8 cellular contexts compared by ENCODE assay signal in the genomic region with DNA sequence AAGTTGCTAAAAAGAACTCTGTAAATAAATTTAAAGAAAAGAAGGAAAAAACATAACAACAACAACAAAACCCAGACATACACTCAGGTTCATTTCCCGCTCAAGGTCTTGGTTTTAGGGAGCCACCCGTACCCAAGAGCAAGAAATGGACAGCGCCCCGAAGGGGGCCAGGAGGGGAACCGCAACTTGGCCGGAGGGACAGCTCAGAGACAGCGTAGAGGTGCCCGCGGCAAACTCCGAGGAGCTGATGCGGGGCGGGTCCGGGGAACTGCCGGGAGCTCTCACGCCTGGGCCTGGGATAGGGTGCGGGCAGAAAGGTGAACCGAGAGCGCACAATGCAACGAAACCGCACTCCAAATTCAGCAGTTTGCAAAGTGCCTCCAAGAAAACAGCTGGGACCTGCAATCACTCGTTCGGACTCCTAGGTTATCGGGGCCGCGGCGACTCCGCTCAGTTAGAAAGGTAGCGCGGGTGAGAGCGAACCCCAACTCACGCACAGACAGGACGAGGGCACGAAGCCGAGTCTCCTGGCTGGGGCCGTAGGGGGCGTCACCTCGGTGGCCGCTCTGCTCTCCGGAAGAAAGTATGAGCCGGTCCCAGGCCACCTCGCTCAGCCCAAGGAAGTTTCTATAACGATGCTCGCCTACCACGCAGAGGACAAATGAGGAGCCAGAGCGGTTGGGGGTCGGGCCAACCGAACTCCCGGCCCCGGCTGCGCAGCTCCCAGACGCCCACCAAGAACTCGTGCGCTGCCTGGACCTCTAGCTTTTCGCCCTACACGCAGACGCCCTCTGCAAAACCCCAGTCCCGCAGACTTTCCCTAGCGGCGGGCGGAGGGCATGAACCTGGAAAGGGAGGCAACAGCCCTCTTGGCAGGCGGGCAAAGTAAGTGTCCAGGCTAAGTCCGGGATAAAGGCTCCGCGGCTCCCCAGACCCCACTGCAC.
DNase-seq lines count a peak whose midpoint lies in the region; ATAC-seq and TF ChIP-seq lines count a peak whose summit lies in the region.

No MANE protein-coding gene starts in this region.

- no peaks in the 10 kb centered on the region for H3K36me3 ChIP-seq in HEK293 (ENCODE audit: control insufficient read depth in 2 of 2, insufficient read depth in 1 of 2, low read length in 2 of 2)

- DNase-seq in AG08396 (ENCODE audit: low spot score) (peak; percentile 58), foreskin fibroblast (peak; percentile 32 to 72), nephron progenitor cell (peak; percentile 72), hippocampal formation (lab: John Stamatoyannopoulos, UW) (no peak)
- DNase-seq in activated T-cell treated with anti-CD3 and anti-CD28 coated beads, Interleukin-2, amount 50 U/mL, for 1 hour: peak; percentile 42

- peak overlapping the region; percentile 62; the same call in 1 of the 2 replicates for H3K27ac ChIP-seq in HEK293 (ENCODE audit: extremely low read depth, low read depth, low read length)

- H3K27ac Mint-ChIP-seq in nephron progenitor cell: peak overlapping the region; percentile 16

- no peaks in the 10 kb centered on the region for H3K36me3 Mint-ChIP-seq in nephron progenitor cell (ENCODE audit: low read depth)

- peaks cover 16% of the 10 kb centered on the region for H3K27me3 Mint-ChIP-seq in nephron progenitor cell (ENCODE audit: low read depth, poor library complexity)

- H3K4me3 ChIP-seq in HEK293 (ENCODE audit: low read depth, low read length) (peak overlapping the region; percentile 51), foreskin fibroblast (ENCODE audit: low read depth in 1 of 2, low read length in 2 of 2) (peak overlapping the region; percentile 52 to 84)

- ATAC-seq in GM21737 (IDR thresholded peaks at IDR 0.05; ENCODE audit: unreplicated experiment): no peak
- no peak for ATAC-seq in HG02885 (IDR thresholded peaks at IDR 0.05; ENCODE audit: poor library complexity, unreplicated experiment)

- peak; percentile 46 for TF ChIP-seq CTCF in HEK293 (tag by site-specific recombination; IDR thresholded peaks at IDR 0.05)
- TF ChIP-seq CTCF in foreskin fibroblast (IDR thresholded peaks at IDR 0.05; ENCODE audit: low read depth, low read length): peak; percentile 28
- peak; percentile 25 for TF ChIP-seq CTCF in nephron progenitor cell (IDR thresholded peaks at IDR 0.05)

- POLR2A ChIA-PET in HEK293 (lab: Yijun Ruan, JAX): no interaction called here

- no peaks in the 10 kb centered on the region for H3K4me1 ChIP-seq in HEK293 (ENCODE audit: control insufficient read depth, insufficient read depth, low read length)

- H3K9me3 Mint-ChIP-seq in nephron progenitor cell: no peaks in the 10 kb centered on the region

- H3K9me3 ChIP-seq in HEK293 (ENCODE audit: control insufficient read depth, insufficient read depth, low read depth, low read length): no peaks in the 10 kb centered on the region

- H3K4me3 Mint-ChIP-seq in nephron progenitor cell: peak overlapping the region; percentile 89

- H3K4me1 Mint-ChIP-seq in nephron progenitor cell: peaks cover 43% of the 10 kb centered on the region

- CTCF ChIA-PET in HEK293 (lab: Yijun Ruan, JAX): interaction anchor here (0.6 to 0.7 kb wide), 4 partner anchors 45 to 978 kb away, joined by 3 to 4 read pairs (median 4); no protein-coding TSS in a partner anchor

TF ChIP-seq in HEK293, 187 proteins besides CTCF, POLR2A, EP300 and RAD21:
- no peak for TF ChIP-seq ZIC2 (tag by site-specific recombination; IDR thresholded peaks at IDR 0.05)
- peak; percentile 61 for TF ChIP-seq ZFP3 (tag by site-specific recombination; IDR thresholded peaks at IDR 0.05; ENCODE audit: low read depth)
- peak; percentile 80 for TF ChIP-seq ZBTB8A (tag by site-specific recombination; IDR thresholded peaks at IDR 0.05)
- TF ChIP-seq SP2 (tag by site-specific recombination; IDR thresholded peaks at IDR 0.05): peak; percentile 79
- peak; percentile 23; the same call in 1 of the 2 replicates for TF ChIP-seq GLIS2 (tag by site-specific recombination; IDR thresholded peaks at IDR 0.05)
- no peak; the same call in none of the 2 replicates for TF ChIP-seq ZNF366 (tag by site-specific recombination; conservative IDR thresholded peaks at IDR 0.05)
- no peak for TF ChIP-seq ZNF274 (IDR thresholded peaks at IDR 0.05; ENCODE audit: low read length)
- TF ChIP-seq ZNF274 (tag by site-specific recombination; IDR thresholded peaks at IDR 0.05; ENCODE audit: borderline replicate concordance): no peak
- TF ChIP-seq ZNF157 (tag by site-specific recombination; IDR thresholded peaks at IDR 0.05): no peak
- TF ChIP-seq, protein P1, sequence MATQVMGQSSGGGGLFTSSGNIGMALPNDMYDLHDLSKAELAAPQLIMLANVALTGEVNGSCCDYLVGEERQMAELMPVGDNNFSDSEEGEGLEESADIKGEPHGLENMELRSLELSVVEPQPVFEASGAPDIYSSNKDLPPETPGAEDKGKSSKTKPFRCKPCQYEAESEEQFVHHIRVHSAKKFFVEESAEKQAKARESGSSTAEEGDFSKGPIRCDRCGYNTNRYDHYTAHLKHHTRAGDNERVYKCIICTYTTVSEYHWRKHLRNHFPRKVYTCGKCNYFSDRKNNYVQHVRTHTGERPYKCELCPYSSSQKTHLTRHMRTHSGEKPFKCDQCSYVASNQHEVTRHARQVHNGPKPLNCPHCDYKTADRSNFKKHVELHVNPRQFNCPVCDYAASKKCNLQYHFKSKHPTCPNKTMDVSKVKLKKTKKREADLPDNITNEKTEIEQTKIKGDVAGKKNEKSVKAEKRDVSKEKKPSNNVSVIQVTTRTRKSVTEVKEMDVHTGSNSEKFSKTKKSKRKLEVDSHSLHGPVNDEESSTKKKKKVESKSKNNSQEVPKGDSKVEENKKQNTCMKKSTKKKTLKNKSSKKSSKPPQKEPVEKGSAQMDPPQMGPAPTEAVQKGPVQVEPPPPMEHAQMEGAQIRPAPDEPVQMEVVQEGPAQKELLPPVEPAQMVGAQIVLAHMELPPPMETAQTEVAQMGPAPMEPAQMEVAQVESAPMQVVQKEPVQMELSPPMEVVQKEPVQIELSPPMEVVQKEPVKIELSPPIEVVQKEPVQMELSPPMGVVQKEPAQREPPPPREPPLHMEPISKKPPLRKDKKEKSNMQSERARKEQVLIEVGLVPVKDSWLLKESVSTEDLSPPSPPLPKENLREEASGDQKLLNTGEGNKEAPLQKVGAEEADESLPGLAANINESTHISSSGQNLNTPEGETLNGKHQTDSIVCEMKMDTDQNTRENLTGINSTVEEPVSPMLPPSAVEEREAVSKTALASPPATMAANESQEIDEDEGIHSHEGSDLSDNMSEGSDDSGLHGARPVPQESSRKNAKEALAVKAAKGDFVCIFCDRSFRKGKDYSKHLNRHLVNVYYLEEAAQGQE (tag by site-specific recombination; IDR thresholded peaks at IDR 0.05): peak; percentile 72; the same call in 1 of the 2 replicates
- TF ChIP-seq ZNF341 (tag by site-specific recombination; IDR thresholded peaks at IDR 0.05; ENCODE audit: low read depth): peak; percentile 95
- TF ChIP-seq EGR2 (tag by site-specific recombination; IDR thresholded peaks at IDR 0.05; ENCODE audit: low read depth): peak; percentile 51
- TF ChIP-seq, protein P2, sequence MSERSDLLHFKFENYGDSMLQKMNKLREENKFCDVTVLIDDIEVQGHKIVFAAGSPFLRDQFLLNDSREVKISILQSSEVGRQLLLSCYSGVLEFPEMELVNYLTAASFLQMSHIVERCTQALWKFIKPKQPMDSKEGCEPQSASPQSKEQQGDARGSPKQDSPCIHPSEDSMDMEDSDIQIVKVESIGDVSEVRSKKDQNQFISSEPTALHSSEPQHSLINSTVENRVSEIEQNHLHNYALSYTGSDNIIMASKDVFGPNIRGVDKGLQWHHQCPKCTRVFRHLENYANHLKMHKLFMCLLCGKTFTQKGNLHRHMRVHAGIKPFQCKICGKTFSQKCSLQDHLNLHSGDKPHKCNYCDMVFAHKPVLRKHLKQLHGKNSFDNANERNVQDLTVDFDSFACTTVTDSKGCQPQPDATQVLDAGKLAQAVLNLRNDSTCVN (tag by site-specific recombination; optimal IDR thresholded peaks at IDR 0.05): peak; percentile 52
- TF ChIP-seq ZNF335 (tag by site-specific recombination; conservative IDR thresholded peaks at IDR 0.05): peak; percentile 69
- no peak for TF ChIP-seq BCL11A (tag by site-specific recombination; IDR thresholded peaks at IDR 0.05; ENCODE audit: low read depth)
- TF ChIP-seq ZBTB20 (tag by site-specific recombination; IDR thresholded peaks at IDR 0.05): peak; percentile 47; the same call in 1 of the 2 replicates
- peak; percentile 46; the same call in 1 of the 2 replicates for TF ChIP-seq KLF9 (tag by site-specific recombination; IDR thresholded peaks at IDR 0.05; ENCODE audit: low read depth)
- TF ChIP-seq ZNF600 (tag by site-specific recombination; IDR thresholded peaks at IDR 0.05): 0 out of 2 replicates have a peak, but pooled peaks have one; percentile 21
- TF ChIP-seq, protein P3, sequence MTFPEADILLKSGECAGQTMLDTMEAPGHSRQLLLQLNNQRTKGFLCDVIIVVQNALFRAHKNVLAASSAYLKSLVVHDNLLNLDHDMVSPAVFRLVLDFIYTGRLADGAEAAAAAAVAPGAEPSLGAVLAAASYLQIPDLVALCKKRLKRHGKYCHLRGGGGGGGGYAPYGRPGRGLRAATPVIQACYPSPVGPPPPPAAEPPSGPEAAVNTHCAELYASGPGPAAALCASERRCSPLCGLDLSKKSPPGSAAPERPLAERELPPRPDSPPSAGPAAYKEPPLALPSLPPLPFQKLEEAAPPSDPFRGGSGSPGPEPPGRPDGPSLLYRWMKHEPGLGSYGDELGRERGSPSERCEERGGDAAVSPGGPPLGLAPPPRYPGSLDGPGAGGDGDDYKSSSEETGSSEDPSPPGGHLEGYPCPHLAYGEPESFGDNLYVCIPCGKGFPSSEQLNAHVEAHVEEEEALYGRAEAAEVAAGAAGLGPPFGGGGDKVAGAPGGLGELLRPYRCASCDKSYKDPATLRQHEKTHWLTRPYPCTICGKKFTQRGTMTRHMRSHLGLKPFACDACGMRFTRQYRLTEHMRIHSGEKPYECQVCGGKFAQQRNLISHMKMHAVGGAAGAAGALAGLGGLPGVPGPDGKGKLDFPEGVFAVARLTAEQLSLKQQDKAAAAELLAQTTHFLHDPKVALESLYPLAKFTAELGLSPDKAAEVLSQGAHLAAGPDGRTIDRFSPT (tag by site-specific recombination; IDR thresholded peaks at IDR 0.05): 0 out of 2 replicates have a peak, but pooled peaks have one; percentile 12

Comparison
In these comparisons a context has a peak if more than half of its experiments do, and no peak if none do; other contexts are left out.
1. DNase-seq: peak in AG08396 (single experiment), activated T-cell treated with anti-CD3 and anti-CD28 coated beads, Interleukin-2, amount 50 U/mL, for 1 hour (single experiment), foreskin fibroblast (2 of 2) and nephron progenitor cell (single experiment); none in hippocampal formation (0 of 2).
2. Peak in every context shown above with its lines, with median percentiles within 50 percentile points of each other: CTCF ChIP-seq.